In genomic region chr2:1150724-1151511, GRCh38 we compare ENCODE assay signal across 17 cellular contexts.
A peak's percentile ranks its signal among the peaks of the same experiment; 100 is the strongest.
DNase-seq lines count a peak whose midpoint lies in the region; ATAC-seq and TF ChIP-seq lines count a peak whose summit lies in the region.
"Had no signal": no experiment of that assay in that cellular context is flagged by ENCODE, and none has a peak within 500 bp of the region (broad histone marks: within the 10 kb centered on the region; RNA-seq: fewer than 3 reads in every experiment).

No MANE protein-coding gene starts in this region.

- no peak overlapping the region for H4K91ac ChIP-seq in neuronal stem cell (ENCODE audit: low read depth, low read length, poor library complexity)

- no peak overlapping the region for H3K14ac ChIP-seq in neuronal stem cell (ENCODE audit: low read length)

- H3K36me3 Mint-ChIP-seq in GM23338 (ENCODE audit: low read depth) = 0 out of 3 replicates have a peak, but pooled peaks cover 3% of the 10 kb centered on the region
- no peaks in the 10 kb centered on the region for H3K36me3 Mint-ChIP-seq in endothelial cell (ENCODE audit: low read depth, unreplicated experiment)
- H3K36me3 Mint-ChIP-seq: CD4-positive, alpha-beta memory T cell had no signal

- H3K9ac ChIP-seq in BLaER1 (no peak overlapping the region), Karpas-422 (ENCODE audit: low read length) (no peak overlapping the region), neuronal stem cell (ENCODE audit: low read depth, low read length, poor library complexity) (no peak overlapping the region)

- no peak for TF ChIP-seq CTCF in GM23338 (conservative IDR thresholded peaks at IDR 0.05; ENCODE audit: low read depth in 2 of 2)
- TF ChIP-seq CTCF in endothelial cell (IDR thresholded peaks at IDR 0.05; ENCODE audit: unreplicated experiment) = no peak

- H3K27me3 Mint-ChIP-seq in GM23338 (ENCODE audit: insufficient read depth, low read depth, poor library complexity) = peaks cover 5% of the 10 kb centered on the region
- H3K27me3 Mint-ChIP-seq in endothelial cell (ENCODE audit: unreplicated experiment) = no peaks in the 10 kb centered on the region
- H3K27me3 Mint-ChIP-seq: B cell; CD4-positive, alpha-beta memory T cell had no signal

- peaks cover 8% of the 10 kb centered on the region; the same call in 2 of the 3 replicates for H3K4me1 Mint-ChIP-seq in GM23338
- H3K4me1 Mint-ChIP-seq in endothelial cell (ENCODE audit: unreplicated experiment) = no peaks in the 10 kb centered on the region

- H3K9me3 ChIP-seq in BLaER1 (no peaks in the 10 kb centered on the region), Karpas-422 (ENCODE audit: low read length) (no peaks in the 10 kb centered on the region), neuronal stem cell (replicated peaks in 1 of 2; ENCODE audit: control insufficient read depth in 2 of 2, insufficient read depth in 1 of 2, low read depth in 1 of 2, low read length in 2 of 2) (peaks cover 0 to 4% of the 10 kb centered on the region in 2 donors)

- H3K4me2 ChIP-seq in BLaER1 (peak overlapping the region; percentile 57), GM23338 (no peak overlapping the region), Karpas-422 (ENCODE audit: low read depth, low read length, poor library complexity, severe bottlenecking) (peak overlapping the region; percentile 19), neuronal stem cell (ENCODE audit: insufficient read depth, low read length, poor library complexity, severe bottlenecking) (no peak overlapping the region)

- H3K9me3 Mint-ChIP-seq in GM23338 (no peaks in the 10 kb centered on the region), endothelial cell (ENCODE audit: unreplicated experiment) (no peaks in the 10 kb centered on the region)

- no peaks in the 10 kb centered on the region for H3K79me2 ChIP-seq in GM23338 (replicated peaks; ENCODE audit: insufficient read depth)
- H3K79me2 ChIP-seq in Karpas-422 (ENCODE audit: low read length) = no peaks in the 10 kb centered on the region

- no peak overlapping the region for H2BK12ac ChIP-seq in neuronal stem cell (ENCODE audit: low read length)

- ATAC-seq in GM23338 (peak; percentile 59), GM21825 (IDR thresholded peaks at IDR 0.05; ENCODE audit: unreplicated experiment) (no peak)

- H3K27me3 ChIP-seq in BLaER1 = no peaks in the 10 kb centered on the region
- H3K27me3 ChIP-seq in GM23338 (ENCODE audit: insufficient read depth) = no peaks in the 10 kb centered on the region
- H3K27me3 ChIP-seq in Karpas-422 (ENCODE audit: low read length) = no peaks in the 10 kb centered on the region
- no peaks in the 10 kb centered on the region for H3K27me3 ChIP-seq in neuronal stem cell (ENCODE audit: control insufficient read depth in 3 of 3, insufficient read depth in 3 of 3, low read depth in 1 of 3, low read length in 3 of 3)

- H3K79me1 ChIP-seq in neuronal stem cell (ENCODE audit: low read depth, low read length) = no peaks in the 10 kb centered on the region

- no peak overlapping the region for H3K4ac ChIP-seq in neuronal stem cell (ENCODE audit: low read length)

- no peaks in the 10 kb centered on the region for H3F3A ChIP-seq in GM23338 (replicated peaks; ENCODE audit: low read depth)

- DNase-seq in GM23338 (ENCODE audit: low spot score) (no peak), Karpas-422 (no peak), neuronal stem cell (ENCODE audit: low spot score) (no peak), endothelial cell (ENCODE audit: low spot score) (no peak), GM19238 (ENCODE audit: insufficient read length, low spot score) (no peak)
- DNase-seq: C1 segment of cervical spinal cord; Calu3; CD4-positive, alpha-beta memory T cell; COR-L47; DMS53; DMS79 treated with DMSO at 0.1 percent for 48 hours; GOT3; HCEC 1CT had no signal

- H3K36me3 ChIP-seq in BLaER1 (no peaks in the 10 kb centered on the region), GM23338 (ENCODE audit: insufficient read depth) (no peaks in the 10 kb centered on the region), Karpas-422 (ENCODE audit: insufficient read depth, low read length) (no peaks in the 10 kb centered on the region), neuronal stem cell (replicated peaks in 1 of 2; ENCODE audit: control insufficient read depth in 2 of 2, insufficient read depth in 2 of 2, low read length in 2 of 2) (no peaks in the 10 kb centered on the region)

- H3K27ac ChIP-seq in BLaER1 (no peak overlapping the region), GM23338 (ENCODE audit: low read depth) (no peak overlapping the region), Karpas-422 (ENCODE audit: low read length) (no peak overlapping the region), neuronal stem cell (replicated peaks; ENCODE audit: low read length) (no peak overlapping the region)
- H3K27ac ChIP-seq: 22Rv1 had no signal

- H3K27ac Mint-ChIP-seq in GM23338 (no peak overlapping the region; the same call in 1 of the 2 replicates), endothelial cell (ENCODE audit: unreplicated experiment) (no peak overlapping the region)
- H3K27ac Mint-ChIP-seq: B cell had no signal

- H3K4me1 ChIP-seq in BLaER1 (peaks cover 46% of the 10 kb centered on the region), GM23338 (ENCODE audit: insufficient read depth) (no peaks in the 10 kb centered on the region), Karpas-422 (ENCODE audit: low read length) (peaks cover 8% of the 10 kb centered on the region), neuronal stem cell (ENCODE audit: control insufficient read depth in 2 of 2, insufficient read depth in 1 of 2, low read depth in 1 of 2, low read length in 2 of 2) (peaks cover 0 to 3% of the 10 kb centered on the region in 2 donors)

- WGBS in neuronal stem cell (ENCODE audit: extremely low coverage in 2 of 2, insufficient read length in 2 of 2, insufficient replicate concordance in 1 of 2), 2 donors = no CpG with 5 or more reads among the region's 13 CpGs

- H3K4me3 Mint-ChIP-seq in GM23338 = no peak overlapping the region
- no peak overlapping the region for H3K4me3 Mint-ChIP-seq in endothelial cell (ENCODE audit: unreplicated experiment)
- H3K4me3 Mint-ChIP-seq: B cell; CD4-positive, alpha-beta memory T cell had no signal

- H2AFZ ChIP-seq in GM23338 = no peak overlapping the region
- H2AFZ ChIP-seq in Karpas-422 (ENCODE audit: low read length) = no peak overlapping the region
- H2AFZ ChIP-seq in neuronal stem cell (ENCODE audit: low read length) = no peak overlapping the region

- no peak overlapping the region for H2BK15ac ChIP-seq in neuronal stem cell (ENCODE audit: low read length)

- H2AK5ac ChIP-seq in neuronal stem cell (ENCODE audit: low read depth, low read length) = peak overlapping the region; percentile 74

- H3K18ac ChIP-seq in neuronal stem cell (ENCODE audit: low read length) = no peak overlapping the region

- no peak overlapping the region for H4K8ac ChIP-seq in neuronal stem cell (ENCODE audit: low read depth, low read length)

- H2BK5ac ChIP-seq in neuronal stem cell (ENCODE audit: low read length) = no peak overlapping the region

- H3K4me3 ChIP-seq in BLaER1 = no peak overlapping the region
- H3K4me3 ChIP-seq in GM23338 = no peak overlapping the region
- no peak overlapping the region for H3K4me3 ChIP-seq in Karpas-422 (ENCODE audit: low read length)
- H3K4me3 ChIP-seq in neuronal stem cell (ENCODE audit: low read length in 2 of 2) = no peak overlapping the region

- no peak overlapping the region for H3K23ac ChIP-seq in neuronal stem cell (ENCODE audit: low read depth, low read length, poor library complexity)

- H2BK120ac ChIP-seq in neuronal stem cell (ENCODE audit: low read depth, low read length) = no peak overlapping the region

- H4K20me1 ChIP-seq in BLaER1 (no peaks in the 10 kb centered on the region), GM23338 (replicated peaks; ENCODE audit: insufficient read depth) (no peaks in the 10 kb centered on the region; the same call in 1 of the 2 replicates), Karpas-422 (ENCODE audit: insufficient read depth, low read depth, low read length) (no peaks in the 10 kb centered on the region)

- H3K9me2 ChIP-seq in GM23338 (ENCODE audit: insufficient read depth) = no peaks in the 10 kb centered on the region
- no peaks in the 10 kb centered on the region for H3K9me2 ChIP-seq in Karpas-422 (replicated peaks; ENCODE audit: insufficient read depth, low read length)

TF ChIP-seq in GM23338, 12 proteins besides CTCF, POLR2A, EP300 and RAD21:
- TF ChIP-seq POLR2AphosphoS5 (IDR thresholded peaks at IDR 0.05; ENCODE audit: low read depth) (no peak), CREB1 (CRISPR knock-in tag; IDR thresholded peaks at IDR 0.05; ENCODE audit: low read depth) (no peak), REST (IDR thresholded peaks at IDR 0.05; ENCODE audit: unreplicated experiment) (no peak), EZH2 (IDR thresholded peaks at IDR 0.05; ENCODE audit: low read depth, unreplicated experiment) (no peak)
TF ChIP-seq in GM23338: peak in this region for 0.

Comparison
In these comparisons a context has a peak if more than half of its experiments do, and no peak if none do; other contexts are left out.
1. H3K4me2 ChIP-seq: peak in BLaER1 (single experiment) and Karpas-422 (single experiment); none in GM23338 (single experiment) and neuronal stem cell (single experiment).